In genomic region chr3:17023006-17023664, GRCh38 we compare ENCODE assay signal across 8 cellular contexts.
DNase-seq lines count a peak whose midpoint lies in the region; ATAC-seq and TF ChIP-seq lines count a peak whose summit lies in the region.

No MANE protein-coding gene starts in this region.

- peak; percentile 24 for DNase-seq in activated CD8-positive, alpha-beta memory T cell treated with anti-CD3 and anti-CD28 coated beads, Interleukin-2, amount 50 U/mL, for 1 hour (ENCODE audit: extremely low read depth)
- peak; percentile 33 to 49 for DNase-seq in stimulated activated CD4-positive, alpha-beta T cell treated with anti-CD3 and anti-CD28 coated beads, Interleukin-12 subunit alpha, Interleukin-12 subunit beta, amount 100 ng/mL, for 24 hours (ENCODE audit: low read depth in 2 of 2)
- no peak for DNase-seq in mucosa of gallbladder (ENCODE audit: low spot score)
- no peak for DNase-seq in coronary artery (ENCODE audit: low spot score)
- no peak for DNase-seq in NCI-H446 treated with DMSO at 0.1 percent for 48 hours (lab: John Stamatoyannopoulos, UW)
- DNase-seq in omental fat pad (ENCODE audit: low spot score): no peak

- no peak overlapping the region for H3K27ac ChIP-seq in coronary artery

- H3K4me3 ChIP-seq in coronary artery: no peak overlapping the region

- TF ChIP-seq CTCF in coronary artery (IDR thresholded peaks at IDR 0.05) (no peak), omental fat pad (IDR thresholded peaks at IDR 0.05) (no peak)

- ATAC-seq in GM18868 (IDR thresholded peaks at IDR 0.05; ENCODE audit: unreplicated experiment): peak; percentile 97
- ATAC-seq in HG03064 (IDR thresholded peaks at IDR 0.05; ENCODE audit: low read depth, unreplicated experiment): peak; percentile 82
- no peak for ATAC-seq in omental fat pad (ENCODE audit: low FRiP score)

Comparison
In these comparisons a context has a peak if more than half of its experiments do, and no peak if none do; other contexts are left out.
1. DNase-seq: peak in activated CD8-positive, alpha-beta memory T cell treated with anti-CD3 and anti-CD28 coated beads, Interleukin-2, amount 50 U/mL, for 1 hour (single experiment) and stimulated activated CD4-positive, alpha-beta T cell treated with anti-CD3 and anti-CD28 coated beads, Interleukin-12 subunit alpha, Interleukin-12 subunit beta, amount 100 ng/mL, for 24 hours (2 of 2); none in mucosa of gallbladder (single experiment), coronary artery (single experiment), NCI-H446 treated with DMSO at 0.1 percent for 48 hours (single experiment) and omental fat pad (single experiment).